15 cellular contexts compared by ENCODE assay signal in genomic region chr17:35371934-35372333, GRCh38. TPM values are rescaled to one million over a fixed set of nuclear protein-coding genes. Genes with fewer than 3 reads are reported as not detected.
DNase-seq lines count a peak whose midpoint lies in the region; ATAC-seq and TF ChIP-seq lines count a peak whose summit lies in the region.
"Had no signal": no experiment of that assay in that cellular context is flagged by ENCODE, and none has a peak within 500 bp of the region (broad histone marks: within the 10 kb centered on the region; RNA-seq: fewer than 3 reads in every experiment).

No MANE protein-coding gene starts in this region.

- 0 out of 2 replicates have a peak, but pooled peaks have one; percentile 49 for TF ChIP-seq POLR2A in IMR-90 (IDR thresholded peaks at IDR 0.05; ENCODE audit: low read depth, low read length)

- H4K20me1 ChIP-seq in IMR-90 (ENCODE audit: insufficient read depth, low read length), result no peaks in the 10 kb centered on the region

- H2AK9ac ChIP-seq in IMR-90 (replicated peaks; ENCODE audit: low read depth, low read length, poor library complexity), result no peak overlapping the region

- H3K9me3 ChIP-seq in IMR-90 (ENCODE audit: control insufficient read depth, insufficient read depth, low read length) (no peaks in the 10 kb centered on the region), psoas muscle (no peaks in the 10 kb centered on the region)
- H3K9me3 ChIP-seq: neutrophil, uterus had no signal

- H3K36me3 ChIP-seq in IMR-90 (ENCODE audit: control insufficient read depth, insufficient read depth, low read length), result peaks cover 4% of the 10 kb centered on the region
- no peaks in the 10 kb centered on the region for H3K36me3 ChIP-seq in psoas muscle (ENCODE audit: insufficient read depth in 1 of 2, low read depth in 1 of 2)
- H3K36me3 ChIP-seq: neutrophil, uterus had no signal

- DNase-seq in activated CD8-positive, alpha-beta memory T cell treated with anti-CD3 and anti-CD28 coated beads, Interleukin-2, amount 10 ng/mL, durations not matched to agents 7 days and 5 days, result no peak
- no peak for DNase-seq in activated CD8-positive, alpha-beta memory T cell treated with anti-CD3 and anti-CD28 coated beads, Interleukin-2, amount 50 U/mL, for 48 hours
- DNase-seq in IMR-90 (no peak), psoas muscle (no peak), G401 (ENCODE audit: low spot score) (no peak), HPDE6-E6E7 (ENCODE audit: extremely low spot score) (no peak)
- DNase-seq in central memory CD8-positive, alpha-beta T cell (ENCODE audit: low spot score in 2 of 2), result no peak
- DNase-seq: DMS79 treated with DMSO at 0.1 percent for 48 hours; effector CD4-positive, alpha-beta T cell; NCI-H2029 treated with DMSO at 0.1 percent for 48 hours; stimulated activated CD4-positive, alpha-beta T cell treated with anti-CD3 and anti-CD28 coated beads, Interleukin-12 subunit alpha, Interleukin-12 subunit beta, amount 100 ng/mL, for 4 hours; uterus had no signal

- peaks cover 8% of the 10 kb centered on the region; the same call in 1 of the 2 replicates for H3K9me1 ChIP-seq in IMR-90 (ENCODE audit: insufficient read depth, low read length)

- H3K27ac Mint-ChIP-seq in activated CD8-positive, alpha-beta memory T cell treated with anti-CD3 and anti-CD28 coated beads, Interleukin-2, amount 10 ng/mL, durations not matched to agents 7 days and 5 days, result peak overlapping the region; percentile 47
- H3K27ac Mint-ChIP-seq in central memory CD8-positive, alpha-beta T cell (ENCODE audit: low read depth), result peak overlapping the region; percentile 97

- no peak overlapping the region for H3K14ac ChIP-seq in IMR-90 (replicated peaks; ENCODE audit: low read depth, low read length)

- TF ChIP-seq CTCF in IMR-90 (conservative IDR thresholded peaks at IDR 0.05; ENCODE audit: low read depth, low read length), result no peak
- TF ChIP-seq CTCF in psoas muscle (IDR thresholded peaks at IDR 0.05), result no peak

- H3K4me3 ChIP-seq in IMR-90 (ENCODE audit: insufficient read depth, low read depth, low read length) (no peak overlapping the region), psoas muscle (peak overlapping the region; percentile 69)
- H3K4me3 ChIP-seq: K562 had no signal

- no peak for ATAC-seq in activated CD8-positive, alpha-beta memory T cell treated with anti-CD3 and anti-CD28 coated beads, Interleukin-2, amount 10 ng/mL, durations not matched to agents 7 days and 5 days
- ATAC-seq in IMR-90 (ENCODE audit: low read depth) (no peak), psoas muscle (no peak), GM19397 (IDR thresholded peaks at IDR 0.05; ENCODE audit: unreplicated experiment) (no peak)
- ATAC-seq in central memory CD8-positive, alpha-beta T cell (replicated peaks; ENCODE audit: extremely low read depth, poor library complexity, severe bottlenecking), result no peak
- ATAC-seq: K562 had no signal

- CTCF ChIA-PET in activated CD8-positive, alpha-beta memory T cell treated with anti-CD3 and anti-CD28 coated beads, Interleukin-2, amount 10 ng/mL, durations not matched to agents 7 days and 5 days (lab: Charles Lee), result interaction anchor here (0.8 to 2.0 kb wide), 4 partner anchors 11 to 166 kb away, joined by 4 to 6 read pairs (median 4); no protein-coding TSS in a partner anchor
- CTCF ChIA-PET in IMR-90 (lab: Yijun Ruan, JAX), result interaction anchor here (2.0 kb wide), 1 partner anchor 162 kb away, joined by 8 read pairs; no protein-coding TSS in a partner anchor

- H4K5ac ChIP-seq in IMR-90 (ENCODE audit: low read depth, low read length), result no peak overlapping the region

- in situ Hi-C loops in IMR-90 (cut with MboI; ENCODE audit: low sequenced_read_pairs), result loop anchor here (25.0 kb wide), 1 partner anchor 365 kb away; the partner anchor contains the start of gene RASL10B
- in situ Hi-C loops in G401 (cut with HindIII; ENCODE audit: low sequenced_read_pairs), result no loop called here

- H3K9ac ChIP-seq in IMR-90 (ENCODE audit: low read depth, low read length), result no peak overlapping the region

- no peaks in the 10 kb centered on the region for H3K27me3 Mint-ChIP-seq in activated CD8-positive, alpha-beta memory T cell treated with anti-CD3 and anti-CD28 coated beads, Interleukin-2, amount 10 ng/mL, durations not matched to agents 7 days and 5 days
- no peaks in the 10 kb centered on the region for H3K27me3 Mint-ChIP-seq in central memory CD8-positive, alpha-beta T cell

- TF ChIP-seq RAD21 in IMR-90 (IDR thresholded peaks at IDR 0.05; ENCODE audit: low read length), result no peak

- H2AFZ ChIP-seq in IMR-90 (replicated peaks; ENCODE audit: low read length, poor library complexity), result no peak overlapping the region

- no peak overlapping the region for H3K56ac ChIP-seq in IMR-90 (ENCODE audit: extremely low read depth, insufficient read depth, low read length)

- H3K27ac ChIP-seq in IMR-90 (ENCODE audit: insufficient read depth, low read length) (no peak overlapping the region), psoas muscle (no peak overlapping the region)
- H3K27ac ChIP-seq: neutrophil had no signal

- no peaks in the 10 kb centered on the region for H3K4me1 ChIP-seq in IMR-90 (ENCODE audit: control insufficient read depth, insufficient read depth, low read length)
- peaks cover 3% of the 10 kb centered on the region for H3K4me1 ChIP-seq in psoas muscle

- H2AK5ac ChIP-seq in IMR-90 (ENCODE audit: low read depth, low read length), result no peak overlapping the region

- peaks cover 5% of the 10 kb centered on the region for H3K9me3 Mint-ChIP-seq in activated CD8-positive, alpha-beta memory T cell treated with anti-CD3 and anti-CD28 coated beads, Interleukin-2, amount 10 ng/mL, durations not matched to agents 7 days and 5 days (ENCODE audit: low read depth)
- peaks cover 10% of the 10 kb centered on the region for H3K9me3 Mint-ChIP-seq in central memory CD8-positive, alpha-beta T cell

- H3K23ac ChIP-seq in IMR-90 (ENCODE audit: low read depth, low read length), result no peak overlapping the region

- WGBS in IMR-90 (ENCODE audit: extremely low coverage in 2 of 2, insufficient read length in 1 of 2), 2 experiments, result no CpG with 5 or more reads among the region's 3 CpGs
- 49 to 60% (median 56%) methylated on average over 3 of the region's 3 CpGs for WGBS in psoas muscle, 3 donors

- intact Hi-C loops in IMR-90 (cut with micrococcal nuclease), result loop anchor here (5.0 kb wide), 3 partner anchors 130 to 1110 kb away; partner anchors contain the start of gene SLFN5
- intact Hi-C loops in psoas muscle (cut with DNase I), result loop anchor here in 1 of 2 donors (5.0 kb wide), 1 partner anchor 60 kb away; no protein-coding TSS in a partner anchor

- H3K27me3 ChIP-seq in IMR-90 (ENCODE audit: control insufficient read depth, insufficient read depth, low read length) (no peaks in the 10 kb centered on the region), psoas muscle (ENCODE audit: insufficient read depth in 3 of 3, low read length in 2 of 3) (peaks cover 0 to 49% (median 5%) of the 10 kb centered on the region in 3 donors)
- H3K27me3 ChIP-seq: neutrophil, uterus had no signal

- H3K18ac ChIP-seq in IMR-90 (ENCODE audit: low read depth, low read length), result no peak overlapping the region

- no peak overlapping the region for H2BK15ac ChIP-seq in IMR-90 (ENCODE audit: low read depth, low read length)

- no peak overlapping the region for H2BK120ac ChIP-seq in IMR-90 (ENCODE audit: low read depth, low read length)

- no peak overlapping the region for H3K4me2 ChIP-seq in IMR-90 (ENCODE audit: low read depth, low read length)

- dilution Hi-C loops in IMR-90 (cut with HindIII; ENCODE audit: low sequenced_read_pairs, unreplicated experiment), result no loop called here

- no peak overlapping the region for H2BK20ac ChIP-seq in IMR-90 (ENCODE audit: low read depth, low read length)

- no peak overlapping the region for H4K8ac ChIP-seq in IMR-90 (ENCODE audit: low read depth in 2 of 2, low read length in 2 of 2)

- H3K79me1 ChIP-seq in IMR-90 (ENCODE audit: low read depth in 1 of 2, low read length in 2 of 2), result peaks cover 18 to 27% of the 10 kb centered on the region in 2 experiments

- H4K91ac ChIP-seq in IMR-90 (ENCODE audit: insufficient read depth, low read depth, low read length), result no peak overlapping the region

- no peak overlapping the region for H2BK5ac ChIP-seq in IMR-90 (ENCODE audit: low read depth, low read length, poor library complexity, severe bottlenecking)

- POLR2A ChIA-PET in IMR-90 (lab: Charles Lee; ENCODE audit: unreplicated experiment), result no interaction called here

- peak overlapping the region; percentile 96 for H3K4me3 Mint-ChIP-seq in activated CD8-positive, alpha-beta memory T cell treated with anti-CD3 and anti-CD28 coated beads, Interleukin-2, amount 10 ng/mL, durations not matched to agents 7 days and 5 days
- H3K4me3 Mint-ChIP-seq in central memory CD8-positive, alpha-beta T cell, result peak overlapping the region; percentile 86

- peaks cover 68% of the 10 kb centered on the region for H3K4me1 Mint-ChIP-seq in activated CD8-positive, alpha-beta memory T cell treated with anti-CD3 and anti-CD28 coated beads, Interleukin-2, amount 10 ng/mL, durations not matched to agents 7 days and 5 days
- H3K4me1 Mint-ChIP-seq in central memory CD8-positive, alpha-beta T cell, result peaks cover 77% of the 10 kb centered on the region

- BruUV-seq in IMR-90 (replicated peaks; lab: Mats Ljungman, UMichigan), result no TSS peak

- H3K4ac ChIP-seq in IMR-90 (ENCODE audit: low read depth, low read length), result no peak overlapping the region

- H3K36me3 Mint-ChIP-seq in activated CD8-positive, alpha-beta memory T cell treated with anti-CD3 and anti-CD28 coated beads, Interleukin-2, amount 10 ng/mL, durations not matched to agents 7 days and 5 days, result peaks cover 47% of the 10 kb centered on the region
- H3K36me3 Mint-ChIP-seq in central memory CD8-positive, alpha-beta T cell (ENCODE audit: insufficient read depth), result peaks cover 15% of the 10 kb centered on the region

TF ChIP-seq in IMR-90, 13 proteins besides CTCF, POLR2A, EP300 and RAD21 (continues in another document):
- TF ChIP-seq CEBPB (IDR thresholded peaks at IDR 0.05; ENCODE audit: low read depth, low read length) (no peak), USF2 (IDR thresholded peaks at IDR 0.05; ENCODE audit: low read depth, low read length) (no peak)

RNA-seq across cellular contexts. Expression of gene SLFN11, which starts 1.5 kb away (rescaled TPM):
- total RNA-seq in activated CD8-positive, alpha-beta memory T cell treated with anti-CD3 and anti-CD28 coated beads, Interleukin-2, amount 10 ng/mL, durations not matched to agents 7 days and 5 days, result 10 to 100 TPM; 65.6 to 73.3 TPM
- total RNA-seq in IMR-90 (2012; rRNA removed) (114 and 144 TPM in 2 replicates), psoas muscle (10 to 100 TPM in 1 of 4 donors, 1 to 10 TPM in 3; 6.9 to 11.3 (median 8.8) TPM)
- polyA plus RNA-seq in IMR-90 (2012; rRNA removed) (25.4 and 29.9 TPM in 2 replicates), psoas muscle (1 to 10 TPM; 1.8 to 7.0 (median 3.4) TPM)
- polyA plus RNA-seq in IMR-90 (2012; cell fraction: cytosol; rRNA removed), result 11.7 and 13.1 TPM in 2 replicates
- 11.9 and 55.3 TPM in 2 replicates for polyA plus RNA-seq in IMR-90 (2012; cell fraction: nucleus; rRNA removed; ENCODE audit: low replicate concordance)
- total RNA-seq in G401 (2014; rRNA removed; shearing (Covaris generic)), result not detected in 2 replicates
